ENCODE assay signal across 8 cellular contexts in the genomic region with DNA sequence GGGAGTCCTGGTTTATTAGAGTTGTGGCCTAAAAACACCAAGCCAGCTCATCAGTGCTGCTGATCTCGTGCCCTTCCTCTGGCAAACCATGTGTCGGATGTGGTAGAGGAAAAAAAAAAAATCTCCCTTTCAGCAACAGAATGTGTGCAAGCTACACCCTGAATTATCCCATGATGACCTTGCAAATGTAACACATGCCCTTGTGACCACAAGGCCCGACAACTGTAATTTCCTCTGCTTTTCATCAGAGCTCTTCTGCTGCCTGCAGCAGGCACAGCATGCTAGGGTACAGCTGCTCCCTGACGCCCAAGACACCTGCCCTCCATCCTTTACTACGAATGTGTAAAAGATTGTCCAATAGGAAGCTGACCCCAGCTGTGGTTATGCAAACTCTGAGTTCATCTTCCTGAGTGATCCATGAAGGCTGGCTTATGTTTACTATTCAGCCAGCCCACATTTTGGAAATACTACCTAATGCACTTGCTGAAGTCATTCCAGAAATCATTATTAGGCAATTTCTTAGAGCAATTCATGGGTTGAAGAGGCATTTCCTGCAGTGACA. TPM values are rescaled to one million over a fixed set of nuclear protein-coding genes. Genes with fewer than 3 reads are reported as not detected.
DNase-seq lines count a peak whose midpoint lies in the region; ATAC-seq and TF ChIP-seq lines count a peak whose summit lies in the region.
"Had no signal": no experiment of that assay in that cellular context is flagged by ENCODE, and none has a peak within 500 bp of the region (broad histone marks: within the 10 kb centered on the region; RNA-seq: fewer than 3 reads in every experiment).

No MANE protein-coding gene starts in this region.

- H3K27ac ChIP-seq in GM23248 = peak overlapping the region; percentile 51
- no peak overlapping the region for H3K27ac ChIP-seq in caudate nucleus (ENCODE audit: low read depth, low read length)

- H3K36me3 ChIP-seq in GM23248 (ENCODE audit: low read depth) = no peaks in the 10 kb centered on the region

- no peaks in the 10 kb centered on the region for H3K27me3 ChIP-seq in GM23248 (replicated peaks; ENCODE audit: insufficient read depth)

- 9 to 10% methylated on average over 5 of the region's 5 CpGs for WGBS in GM23248 (ENCODE audit: low coverage in 1 of 2, low lambda C conversion rate in 2 of 2, missing lambda C conversion rate in 2 of 2), 2 experiments

- no peaks in the 10 kb centered on the region for H4K20me1 ChIP-seq in GM23248 (ENCODE audit: insufficient read depth)

- no peak overlapping the region for H2AFZ ChIP-seq in GM23248

- peaks cover 16% of the 10 kb centered on the region for H3K4me1 ChIP-seq in GM23248 (ENCODE audit: insufficient read depth)

- in situ Hi-C loops in GM23248 (cut with MboI) = no loop called here

- no peaks in the 10 kb centered on the region for H3K9me2 ChIP-seq in GM23248 (ENCODE audit: insufficient read depth)

- H3K36me3 Mint-ChIP-seq in activated naive CD4-positive, alpha-beta T cell treated with anti-CD3 and anti-CD28 coated beads, Interleukin-2, amount 50 U/mL, for 72 hours = peaks cover 8 to 16% of the 10 kb centered on the region in 2 donors

- H3K9ac ChIP-seq in GM23248 = no peak overlapping the region

- H3K79me2 ChIP-seq in GM23248 (ENCODE audit: insufficient read depth) = no peaks in the 10 kb centered on the region

- no peak for TF ChIP-seq CTCF in choroid plexus epithelial cell (conservative IDR thresholded peaks at IDR 0.05; ENCODE audit: low read depth, low read length)

- no peak overlapping the region for H3K4me2 ChIP-seq in GM23248 (ENCODE audit: unreplicated experiment)

- no peaks in the 10 kb centered on the region for H3K9me3 ChIP-seq in GM23248 (ENCODE audit: low read depth)

- H3K4me3 ChIP-seq in GM23248 = no peak overlapping the region
- H3K4me3 ChIP-seq in choroid plexus epithelial cell (ENCODE audit: low read depth, low read length) = no peak overlapping the region

- peaks cover 19 to 25% of the 10 kb centered on the region in 2 donors for H3K9me3 Mint-ChIP-seq in activated naive CD4-positive, alpha-beta T cell treated with anti-CD3 and anti-CD28 coated beads, Interleukin-2, amount 50 U/mL, for 72 hours

- peaks cover 15% of the 10 kb centered on the region for H3F3A ChIP-seq in GM23248 (ENCODE audit: insufficient read depth)

- peak; percentile 88 for DNase-seq in GM23248
- peak; percentile 57 for DNase-seq in NCI-H2196 treated with DMSO at 0.1 percent for 48 hours (lab: John Stamatoyannopoulos, UW; ENCODE audit: unreplicated experiment)
- peak; percentile 80 for DNase-seq in choroid plexus epithelial cell (ENCODE audit: low read depth)
- DNase-seq in retina = peak; percentile 25
- DNase-seq in activated naive CD4-positive, alpha-beta T cell treated with anti-CD3 and anti-CD28 coated beads, Interleukin-2, amount 50 U/mL, for 72 hours (ENCODE audit: low spot score in 2 of 2) = no peak
- no peak for DNase-seq in germinal center (ENCODE audit: low spot score)
- no peak for DNase-seq in caudate nucleus (lab: John Stamatoyannopoulos, UW)
- DNase-seq: midbrain had no signal

- H3K27ac Mint-ChIP-seq in activated naive CD4-positive, alpha-beta T cell treated with anti-CD3 and anti-CD28 coated beads, Interleukin-2, amount 50 U/mL, for 72 hours = no peak overlapping the region

- no peak for ATAC-seq in activated naive CD4-positive, alpha-beta T cell treated with anti-CD3 and anti-CD28 coated beads, Interleukin-2, amount 50 U/mL, for 72 hours

RNA-seq across cellular contexts. Expression of a gene that starts 14.6 kb away (rescaled TPM):
- 18.5 and 18.6 TPM in 2 replicates for total RNA-seq in GM23248 (2014; rRNA removed; shearing (Covaris generic))
- polyA plus RNA-seq in GM23248 (2016; fragmentation: Nextera tagmentation; extraction: Ambion mirVana) = 13.8 and 15.1 TPM in 2 replicates
- total RNA-seq in activated naive CD4-positive, alpha-beta T cell treated with anti-CD3 and anti-CD28 coated beads, Interleukin-2, amount 50 U/mL, for 72 hours = not detected

Comparison
In these comparisons a context has a peak if more than half of its experiments do, and no peak if none do; other contexts are left out.
1. DNase-seq: peak in GM23248 (single experiment), NCI-H2196 treated with DMSO at 0.1 percent for 48 hours (single experiment), choroid plexus epithelial cell (single experiment) and retina (single experiment); none in activated naive CD4-positive, alpha-beta T cell treated with anti-CD3 and anti-CD28 coated beads, Interleukin-2, amount 50 U/mL, for 72 hours (0 of 2), germinal center (single experiment) and caudate nucleus (0 of 61).
2. RNA of a gene that starts 14.6 kb away (total RNA-seq): 18.5 to 18.6 TPM in GM23248; not detected in activated naive CD4-positive, alpha-beta T cell treated with anti-CD3 and anti-CD28 coated beads, Interleukin-2, amount 50 U/mL, for 72 hours; every median in the first group is over 10 times any median in the second.